Comparison of ENCODE assay signal across 32 cellular contexts in the genomic region with DNA sequence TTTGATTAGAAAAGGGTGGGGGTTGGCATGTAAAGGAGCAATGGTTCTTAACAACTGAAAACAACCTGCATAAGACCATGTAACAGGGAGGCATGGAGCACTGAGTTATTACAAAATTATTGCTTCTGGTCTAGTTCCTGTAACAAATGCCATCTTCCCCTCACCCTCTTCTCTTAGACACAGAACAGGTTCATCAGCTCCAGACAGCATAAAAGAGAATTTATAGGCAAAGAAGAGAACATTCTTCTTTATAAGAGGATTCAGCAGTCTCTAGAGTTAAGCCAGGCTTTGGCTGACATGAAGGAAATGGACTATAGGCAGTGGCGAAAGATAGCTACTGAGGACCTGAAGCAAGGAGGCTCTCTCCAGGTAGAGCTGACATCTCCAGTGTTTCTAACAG. TPM values are rescaled to one million over a fixed set of nuclear protein-coding genes. Genes with fewer than 3 reads are reported as not detected.
"Had no signal": no experiment of that assay in that cellular context is flagged by ENCODE, and none has a peak within 500 bp of the region (broad histone marks: within the 10 kb centered on the region; RNA-seq: fewer than 3 reads in every experiment).

No MANE protein-coding gene starts in this region.

- ATAC-seq: effector memory CD8-positive, alpha-beta T cell; esophagus mucosa; gastrocnemius medialis; heart right ventricle; left cardiac atrium; left lung; left ventricle myocardium superior; lower lobe of right lung; mucosa of descending colon; naive thymus-derived CD8-positive, alpha-beta T cell had no signal

- H3K36me3 ChIP-seq: esophagus squamous epithelium, gastrocnemius medialis, heart right ventricle, left lung, lower lobe of right lung had no signal

- H3K9me3 ChIP-seq: esophagus squamous epithelium, gastrocnemius medialis, heart right ventricle, left lung, lower lobe of right lung, mucosa of descending colon had no signal

- DNase-seq: cortex of kidney; effector CD8-positive, alpha-beta T cell; effector memory CD8-positive, alpha-beta T cell; endodermal cell; erythroblast; esophagus squamous epithelium; foreskin fibroblast; foreskin melanocyte; gastrocnemius medialis; glutamatergic neuron; head of caudate nucleus; heart right ventricle; hippocampal formation; left cardiac atrium; left lung; left ventricle myocardium superior; lower lobe of right lung; mesenchymal stem cell; mucosa of descending colon; naive B cell; naive thymus-derived CD8-positive, alpha-beta T cell had no signal

- H3K4me1 ChIP-seq: esophagus squamous epithelium, gastrocnemius medialis, heart right ventricle, lower lobe of right lung had no signal

- H3K27me3 ChIP-seq: esophagus squamous epithelium, gastrocnemius medialis had no signal

- H3K4me3 ChIP-seq: esophagus squamous epithelium, gastrocnemius medialis, heart right ventricle, left lung, lower lobe of right lung, mucosa of descending colon had no signal

- H3K27ac ChIP-seq: epithelial cell of prostate, esophagus squamous epithelium, gastrocnemius medialis, heart right ventricle, left lung, lower lobe of right lung had no signal

RNA-seq across cellular contexts. Expression of a gene that starts 38.9 kb away (rescaled TPM):
- total RNA-seq: dermis microvascular lymphatic vessel endothelial cell; endodermal cell; esophagus mucosa; gastrocnemius medialis; glomerular endothelial cell; heart right ventricle; kidney epithelial cell; left cardiac atrium; left ventricle myocardium superior; lower leg skin; lower lobe of right lung; lung microvascular endothelial cell; mesenteric fat pad; mesothelial cell of epicardium; mucosa of descending colon; myocyte; naive thymus-derived CD8-positive, alpha-beta T cell had no signal
- polyA plus RNA-seq: heart right ventricle; keratinocyte; naive thymus-derived CD8-positive, alpha-beta T cell had no signal
